Comparison of ENCODE assay signal across 8 cellular contexts in genomic region chr7:5773661-5774086, GRCh38. TPM values are rescaled to one million over a fixed set of nuclear protein-coding genes. Genes with fewer than 3 reads are reported as not detected.
DNase-seq lines count a peak whose midpoint lies in the region; ATAC-seq and TF ChIP-seq lines count a peak whose summit lies in the region.

No MANE protein-coding gene starts in this region.

- H3K36me3 ChIP-seq in HEK293 (ENCODE audit: control insufficient read depth in 2 of 2, insufficient read depth in 1 of 2, low read length in 2 of 2): peaks cover 3 to 4% of the 10 kb centered on the region in 2 experiments; a peak in 2 of 3 replicates

- DNase-seq in SW480 (ENCODE audit: low spot score): peak; percentile 93
- DNase-seq in epithelial cell of prostate (ENCODE audit: low read depth, low spot score): peak; percentile 60
- peak; percentile 63 for DNase-seq in stimulated activated CD4-positive, alpha-beta T cell treated with anti-CD3 and anti-CD28 coated beads, Interleukin-4, amount 100 ng/mL, for 24 hours
- no peak for DNase-seq in OCI-M2 (lab: John Stamatoyannopoulos, UW; ENCODE audit: unreplicated experiment)
- DNase-seq in cerebellum (ENCODE audit: low spot score): no peak

- POLR2A ChIA-PET in HEK293 (lab: Yijun Ruan, JAX): no interaction called here

- no peak overlapping the region for H3K4me3 ChIP-seq in HEK293 (ENCODE audit: low read depth, low read length)

- H3K9me3 ChIP-seq in HEK293 (ENCODE audit: control insufficient read depth, insufficient read depth, low read depth, low read length): no peaks in the 10 kb centered on the region

- no peak for TF ChIP-seq CTCF in HEK293 (tag by site-specific recombination; IDR thresholded peaks at IDR 0.05)

- H3K27ac ChIP-seq in HEK293 (ENCODE audit: extremely low read depth, low read depth, low read length) (no peak overlapping the region), epithelial cell of prostate (peak overlapping the region; percentile 47)

- ATAC-seq in HG03460 (IDR thresholded peaks at IDR 0.05; ENCODE audit: unreplicated experiment): no peak
- no peak for ATAC-seq in GM18858 (IDR thresholded peaks at IDR 0.05; ENCODE audit: unreplicated experiment)

- peaks cover 9% of the 10 kb centered on the region for H3K4me1 ChIP-seq in HEK293 (ENCODE audit: control insufficient read depth, insufficient read depth, low read length)

- CTCF ChIA-PET in HEK293 (lab: Yijun Ruan, JAX): interaction anchor here (0.6 kb wide), 1 partner anchor 8 kb away, joined by 4 read pairs; the partner anchor contains the start of gene RNF216

TF ChIP-seq in HEK293, 187 proteins besides CTCF, POLR2A, EP300 and RAD21 (continues in another document):
- TF ChIP-seq ZNF704 (tag by site-specific recombination; IDR thresholded peaks at IDR 0.05) (no peak), PRDM6 (tag by site-specific recombination; IDR thresholded peaks at IDR 0.05) (peak; percentile 96), AEBP2 (tag by site-specific recombination; IDR thresholded peaks at IDR 0.05; ENCODE audit: borderline replicate concordance) (no peak), ZNF2 (tag by site-specific recombination; IDR thresholded peaks at IDR 0.05) (0 out of 2 replicates have a peak, but pooled peaks have one; percentile 27), ZNF248 (tag by site-specific recombination; IDR thresholded peaks at IDR 0.05) (no peak), ZNF394 (tag by site-specific recombination; IDR thresholded peaks at IDR 0.05; ENCODE audit: borderline replicate concordance) (peak; percentile 23; the same call in 1 of the 2 replicates), HIC1 (tag by site-specific recombination; IDR thresholded peaks at IDR 0.05) (peak; percentile 46; the same call in 1 of the 2 replicates), ZNF211 (tag by site-specific recombination; IDR thresholded peaks at IDR 0.05; ENCODE audit: low read depth) (no peak), ZNF513 (tag by site-specific recombination; IDR thresholded peaks at IDR 0.05) (no peak), SCRT2 (tag by site-specific recombination; IDR thresholded peaks at IDR 0.05) (0 out of 2 replicates have a peak, but pooled peaks have one; percentile 19), SP7 (tag by site-specific recombination; IDR thresholded peaks at IDR 0.05) (peak; percentile 73), ZNF366 (tag by site-specific recombination; conservative IDR thresholded peaks at IDR 0.05) (peak; percentile 62; the same call in 1 of the 2 replicates), KLF10 (tag by site-specific recombination; IDR thresholded peaks at IDR 0.05) (peak; percentile 59), ZNF514 (tag by site-specific recombination; IDR thresholded peaks at IDR 0.05) (no peak), ZNF335 (tag by site-specific recombination; conservative IDR thresholded peaks at IDR 0.05) (no peak), ZBTB17 (tag by site-specific recombination; IDR thresholded peaks at IDR 0.05) (0 out of 2 replicates have a peak, but pooled peaks have one; percentile 34), ZNF148 (tag by site-specific recombination; IDR thresholded peaks at IDR 0.05; ENCODE audit: borderline replicate concordance) (no peak), ZNF202 (tag by site-specific recombination; IDR thresholded peaks at IDR 0.05; ENCODE audit: borderline replicate concordance) (no peak), ZNF660 (tag by site-specific recombination; IDR thresholded peaks at IDR 0.05) (peak; percentile 76), ZNF521 (tag by site-specific recombination; IDR thresholded peaks at IDR 0.05) (no peak)

RNA-seq across cellular contexts. Expression of gene RNF216, which starts 7.8 kb away (rescaled TPM):
- 36.1 TPM for total RNA-seq in cerebellum

Comparison
In these comparisons a context has a peak if more than half of its experiments do, and no peak if none do; other contexts are left out.
1. DNase-seq: peak in SW480 (single experiment), epithelial cell of prostate (single experiment) and stimulated activated CD4-positive, alpha-beta T cell treated with anti-CD3 and anti-CD28 coated beads, Interleukin-4, amount 100 ng/mL, for 24 hours (single experiment); none in OCI-M2 (single experiment) and cerebellum (single experiment).